Comparison of ENCODE assay signal across 19 cellular contexts in genomic region chr7:30932562-30932961, GRCh38. TPM values are rescaled to one million over a fixed set of nuclear protein-coding genes. Genes with fewer than 3 reads are reported as not detected.
DNase-seq lines count a peak whose midpoint lies in the region; ATAC-seq and TF ChIP-seq lines count a peak whose summit lies in the region.
"Had no signal": no experiment of that assay in that cellular context is flagged by ENCODE, and none has a peak within 500 bp of the region (broad histone marks: within the 10 kb centered on the region; RNA-seq: fewer than 3 reads in every experiment).

No MANE protein-coding gene starts in this region.

- no peaks in the 10 kb centered on the region for H3K27me3 ChIP-seq in lower lobe of right lung (ENCODE audit: low read depth)
- H3K27me3 ChIP-seq: tibial artery had no signal

- DNase-seq in H4 (ENCODE audit: low spot score) = peak; percentile 9
- DNase-seq in activated T-helper 2 cell treated with anti-CD3 and anti-CD28 coated beads, Interferon-gamma antibody, Interleukin-2, Interleukin-4, amounts not matched to agents 10 μg/mL and 5 μg/mL and 100 μg/mL, durations not matched to agents 14 hours and 24 hours and 36 hours (ENCODE audit: low spot score) = peak; percentile 0
- DNase-seq in lower lobe of right lung = peak; percentile 33
- DNase-seq in progenitor cell of endocrine pancreas (ENCODE audit: low spot score, unreplicated experiment) = no peak
- DNase-seq in activated CD4-positive, alpha-beta T cell treated with anti-CD3 and anti-CD28 coated beads, Interleukin-2, amount 50 U/mL, for 48 hours = no peak
- DNase-seq: CD8-positive, alpha-beta memory T cell; GOT3; NCI-H1694; NCI-H2227 treated with DMSO at 0.1 percent for 48 hours; NCI-H82; SIG-M5; stimulated activated CD4-positive, alpha-beta T cell treated with anti-CD3 and anti-CD28 coated beads, Interleukin-2, amount 100 ng/mL, for 24 hours; stimulated activated naive CD4-positive, alpha-beta T cell; T-helper 17 cell had no signal

- TF ChIP-seq CTCF in lower lobe of right lung (IDR thresholded peaks at IDR 0.05) (no peak), progenitor cell of endocrine pancreas (IDR thresholded peaks at IDR 0.05; ENCODE audit: unreplicated experiment) (no peak)

- H3K36me3 ChIP-seq in lower lobe of right lung = no peaks in the 10 kb centered on the region

- ATAC-seq in lower lobe of right lung (no peak), GM19023 (IDR thresholded peaks at IDR 0.05; ENCODE audit: unreplicated experiment) (no peak), GM18520 (IDR thresholded peaks at IDR 0.05; ENCODE audit: unreplicated experiment) (no peak)
- ATAC-seq: activated naive CD4-positive, alpha-beta T cell treated with anti-CD3 and anti-CD28 coated beads, Interleukin-2, amount 50 U/mL, for 72 hours; T-helper 17 cell had no signal

- no peak overlapping the region for H3K4me3 Mint-ChIP-seq in activated T-helper 2 cell treated with anti-CD3 and anti-CD28 coated beads, Interferon-gamma antibody, Interleukin-2, Interleukin-4, amounts not matched to agents 10 μg/mL and 5 μg/mL and 100 μg/mL, durations not matched to agents 14 hours and 24 hours and 36 hours (ENCODE audit: low read depth)
- H3K4me3 Mint-ChIP-seq in progenitor cell of endocrine pancreas (ENCODE audit: low read depth) = no peak overlapping the region
- H3K4me3 Mint-ChIP-seq: CD8-positive, alpha-beta memory T cell; T-helper 17 cell had no signal

- H3K27ac ChIP-seq in lower lobe of right lung = no peak overlapping the region
- H3K27ac ChIP-seq: tibial artery had no signal

- H3K9me3 Mint-ChIP-seq in activated T-helper 2 cell treated with anti-CD3 and anti-CD28 coated beads, Interferon-gamma antibody, Interleukin-2, Interleukin-4, amounts not matched to agents 10 μg/mL and 5 μg/mL and 100 μg/mL, durations not matched to agents 14 hours and 24 hours and 36 hours = no peaks in the 10 kb centered on the region
- H3K9me3 Mint-ChIP-seq in progenitor cell of endocrine pancreas (ENCODE audit: low read depth) = no peaks in the 10 kb centered on the region
- H3K9me3 Mint-ChIP-seq: activated naive CD4-positive, alpha-beta T cell treated with anti-CD3 and anti-CD28 coated beads, Interleukin-2, amount 50 U/mL, for 72 hours; CD8-positive, alpha-beta memory T cell had no signal

- intact Hi-C loops in activated T-helper 2 cell treated with anti-CD3 and anti-CD28 coated beads, Interferon-gamma antibody, Interleukin-2, Interleukin-4, amounts not matched to agents 10 μg/mL and 5 μg/mL and 100 μg/mL, durations not matched to agents 14 hours and 24 hours and 36 hours (cut with micrococcal nuclease) = no loop called here
- intact Hi-C loops in lower lobe of right lung (cut with DNase I) = no loop called here

- peaks cover 8% of the 10 kb centered on the region for H3K4me1 ChIP-seq in lower lobe of right lung
- H3K4me1 ChIP-seq: tibial artery had no signal

- no peak overlapping the region for H3K27ac Mint-ChIP-seq in activated T-helper 2 cell treated with anti-CD3 and anti-CD28 coated beads, Interferon-gamma antibody, Interleukin-2, Interleukin-4, amounts not matched to agents 10 μg/mL and 5 μg/mL and 100 μg/mL, durations not matched to agents 14 hours and 24 hours and 36 hours
- H3K27ac Mint-ChIP-seq in progenitor cell of endocrine pancreas = peak overlapping the region; percentile 80
- H3K27ac Mint-ChIP-seq: activated naive CD4-positive, alpha-beta T cell treated with anti-CD3 and anti-CD28 coated beads, Interleukin-2, amount 50 U/mL, for 72 hours; CD8-positive, alpha-beta memory T cell; T-helper 17 cell had no signal

- H3K9me3 ChIP-seq in lower lobe of right lung = no peaks in the 10 kb centered on the region
- H3K9me3 ChIP-seq: tibial artery had no signal

- peaks cover 8% of the 10 kb centered on the region for H3K27me3 Mint-ChIP-seq in activated T-helper 2 cell treated with anti-CD3 and anti-CD28 coated beads, Interferon-gamma antibody, Interleukin-2, Interleukin-4, amounts not matched to agents 10 μg/mL and 5 μg/mL and 100 μg/mL, durations not matched to agents 14 hours and 24 hours and 36 hours (ENCODE audit: low read depth)
- H3K27me3 Mint-ChIP-seq in progenitor cell of endocrine pancreas = peaks cover 9% of the 10 kb centered on the region

- no peaks in the 10 kb centered on the region for H3K4me1 Mint-ChIP-seq in activated T-helper 2 cell treated with anti-CD3 and anti-CD28 coated beads, Interferon-gamma antibody, Interleukin-2, Interleukin-4, amounts not matched to agents 10 μg/mL and 5 μg/mL and 100 μg/mL, durations not matched to agents 14 hours and 24 hours and 36 hours (ENCODE audit: low read depth)
- peaks cover 2% of the 10 kb centered on the region for H3K4me1 Mint-ChIP-seq in progenitor cell of endocrine pancreas (ENCODE audit: low read depth)
- H3K4me1 Mint-ChIP-seq: CD8-positive, alpha-beta memory T cell; T-helper 17 cell had no signal

- no peak overlapping the region for H3K4me3 ChIP-seq in lower lobe of right lung
- H3K4me3 ChIP-seq: tibial artery had no signal

- H3K36me3 Mint-ChIP-seq in activated T-helper 2 cell treated with anti-CD3 and anti-CD28 coated beads, Interferon-gamma antibody, Interleukin-2, Interleukin-4, amounts not matched to agents 10 μg/mL and 5 μg/mL and 100 μg/mL, durations not matched to agents 14 hours and 24 hours and 36 hours (ENCODE audit: low read depth) = no peaks in the 10 kb centered on the region
- no peaks in the 10 kb centered on the region for H3K36me3 Mint-ChIP-seq in progenitor cell of endocrine pancreas (ENCODE audit: insufficient read depth)
- H3K36me3 Mint-ChIP-seq: activated naive CD4-positive, alpha-beta T cell treated with anti-CD3 and anti-CD28 coated beads, Interleukin-2, amount 50 U/mL, for 72 hours; CD8-positive, alpha-beta memory T cell had no signal

RNA-seq across cellular contexts. Expression of gene AQP1, which starts 20.9 kb away (rescaled TPM):
- 1.4 and 1.7 TPM in 2 replicates for total RNA-seq in H4 (2014; rRNA removed; shearing (Covaris generic))
- not detected in 2 replicates for total RNA-seq in activated T-helper 2 cell treated with anti-CD3 and anti-CD28 coated beads, Interferon-gamma antibody, Interleukin-2, Interleukin-4, amounts not matched to agents 10 μg/mL and 5 μg/mL and 100 μg/mL, durations not matched to agents 14 hours and 24 hours and 36 hours
- 826 TPM for total RNA-seq in lower lobe of right lung
- 1.3 and 1.4 TPM in 2 replicates for total RNA-seq in progenitor cell of endocrine pancreas

RNA-seq across cellular contexts. Expression of gene GHRHR, which starts 31.2 kb away (rescaled TPM):
- total RNA-seq in H4 (2014; rRNA removed; shearing (Covaris generic)) = not detected in 2 replicates
- total RNA-seq in activated T-helper 2 cell treated with anti-CD3 and anti-CD28 coated beads, Interferon-gamma antibody, Interleukin-2, Interleukin-4, amounts not matched to agents 10 μg/mL and 5 μg/mL and 100 μg/mL, durations not matched to agents 14 hours and 24 hours and 36 hours = not detected in 2 replicates
- total RNA-seq in lower lobe of right lung (not detected), progenitor cell of endocrine pancreas (not detected in 2 replicates)
- total RNA-seq: activated naive CD4-positive, alpha-beta T cell treated with anti-CD3 and anti-CD28 coated beads, Interleukin-2, amount 50 U/mL, for 72 hours; CD8-positive, alpha-beta memory T cell; glomerular endothelial cell; T-helper 17 cell had no signal

Comparison
In these comparisons a context has a peak if more than half of its experiments do, and no peak if none do; other contexts are left out.
1. DNase-seq: peak in H4 (single experiment), activated T-helper 2 cell treated with anti-CD3 and anti-CD28 coated beads, Interferon-gamma antibody, Interleukin-2, Interleukin-4, amounts not matched to agents 10 μg/mL and 5 μg/mL and 100 μg/mL, durations not matched to agents 14 hours and 24 hours and 36 hours (single experiment) and lower lobe of right lung (single experiment); none in progenitor cell of endocrine pancreas (single experiment) and activated CD4-positive, alpha-beta T cell treated with anti-CD3 and anti-CD28 coated beads, Interleukin-2, amount 50 U/mL, for 48 hours (0 of 2).
2. RNA of gene AQP1, which starts 20.9 kb away (total RNA-seq): 826 TPM in lower lobe of right lung (single experiment); 1.4 to 1.7 TPM in H4, 1.3 to 1.4 TPM in progenitor cell of endocrine pancreas and not detected in activated T-helper 2 cell treated with anti-CD3 and anti-CD28 coated beads, Interferon-gamma antibody, Interleukin-2, Interleukin-4, amounts not matched to agents 10 μg/mL and 5 μg/mL and 100 μg/mL, durations not matched to agents 14 hours and 24 hours and 36 hours; every median in the first group is over 100 times any median in the second.